In genomic region chr12:45232146-45232731, GRCh38 we compare ENCODE assay signal across 9 cellular contexts. TPM values are rescaled to one million over a fixed set of nuclear protein-coding genes. Genes with fewer than 3 reads are reported as not detected.
DNase-seq lines count a peak whose midpoint lies in the region; ATAC-seq and TF ChIP-seq lines count a peak whose summit lies in the region.
"Had no signal": no experiment of that assay in that cellular context is flagged by ENCODE, and none has a peak within 500 bp of the region (broad histone marks: within the 10 kb centered on the region; RNA-seq: fewer than 3 reads in every experiment).

No MANE protein-coding gene starts in this region.

- DNase-seq in GM23248: peak; percentile 23
- peak in 1 of 2 experiments; percentile 28 for DNase-seq in SJCRH30
- DNase-seq in esophagus muscularis mucosa (ENCODE audit: extremely low spot score): no peak
- DNase-seq in sigmoid colon: no peak
- no peak for DNase-seq in KBM-7
- no peak for DNase-seq in NCI-H146 (lab: John Stamatoyannopoulos, UW)
- no peak for DNase-seq in SK-N-DZ (ENCODE audit: low spot score)
- DNase-seq: mucosa of descending colon had no signal

- no peak overlapping the region for H2AFZ ChIP-seq in GM23248

- peak overlapping the region; percentile 71 for H3K4me2 ChIP-seq in GM23248 (ENCODE audit: unreplicated experiment)

- in situ Hi-C loops in GM23248 (cut with MboI): no loop called here
- in situ Hi-C loops in KBM-7 (cut with MboI; ENCODE audit: low pct_unique_long_range_greater_than_20kb, low sequenced_read_pairs): no loop called here

- 95 to 99% methylated on average over 3 of the region's 3 CpGs for WGBS in GM23248 (ENCODE audit: low coverage in 1 of 2, low lambda C conversion rate in 2 of 2, missing lambda C conversion rate in 2 of 2), 2 experiments
- 73% methylated on average over 3 of the region's 3 CpGs for WGBS in esophagus muscularis mucosa
- 92 to 93% methylated on average over 3 of the region's 3 CpGs for WGBS in sigmoid colon, 2 donors

- H3K27me3 ChIP-seq in GM23248 (replicated peaks; ENCODE audit: insufficient read depth) (no peaks in the 10 kb centered on the region), SJCRH30 (no peaks in the 10 kb centered on the region), esophagus muscularis mucosa (no peaks in the 10 kb centered on the region), sigmoid colon (no peaks in the 10 kb centered on the region)

- no peak for TF ChIP-seq EP300 in esophagus muscularis mucosa (IDR thresholded peaks at IDR 0.05)
- no peak for TF ChIP-seq EP300 in sigmoid colon (IDR thresholded peaks at IDR 0.05)

- TF ChIP-seq CTCF in esophagus muscularis mucosa (IDR thresholded peaks at IDR 0.05): no peak
- no peak for TF ChIP-seq CTCF in sigmoid colon (IDR thresholded peaks at IDR 0.05)

- intact Hi-C loops in esophagus muscularis mucosa (cut with DNase I) (no loop called here), sigmoid colon (cut with DNase I) (loop anchor here (5.0 kb wide), 2 partner anchors 75 to 495 kb away; partner anchors contain the start of gene ARID2)

- H3K9me3 ChIP-seq in GM23248 (ENCODE audit: low read depth) (no peaks in the 10 kb centered on the region), SJCRH30 (replicated peaks) (0 out of 2 replicates have a peak, but pooled peaks cover 7% of the 10 kb centered on the region), esophagus muscularis mucosa (no peaks in the 10 kb centered on the region), sigmoid colon (no peaks in the 10 kb centered on the region)
- H3K9me3 ChIP-seq: mucosa of descending colon had no signal

- no peaks in the 10 kb centered on the region for H4K20me1 ChIP-seq in GM23248 (ENCODE audit: insufficient read depth)

- no peak for TF ChIP-seq POLR2A in esophagus muscularis mucosa (IDR thresholded peaks at IDR 0.05; ENCODE audit: low read depth)
- TF ChIP-seq POLR2A in sigmoid colon (IDR thresholded peaks at IDR 0.05): no peak

- peaks cover 62% of the 10 kb centered on the region for H3K79me2 ChIP-seq in GM23248 (ENCODE audit: insufficient read depth)

- H3K9me2 ChIP-seq in GM23248 (ENCODE audit: insufficient read depth): no peaks in the 10 kb centered on the region

- ATAC-seq in GM18502 (IDR thresholded peaks at IDR 0.05; ENCODE audit: poor library complexity, unreplicated experiment): no peak

- no peaks in the 10 kb centered on the region for H3K36me3 ChIP-seq in GM23248 (ENCODE audit: low read depth)
- H3K36me3 ChIP-seq in SJCRH30: 0 out of 2 replicates have a peak, but pooled peaks cover 5% of the 10 kb centered on the region
- no peaks in the 10 kb centered on the region for H3K36me3 ChIP-seq in esophagus muscularis mucosa
- H3K36me3 ChIP-seq in sigmoid colon: no peaks in the 10 kb centered on the region

- H3K4me3 ChIP-seq in GM23248: 0 out of 2 replicates have a peak overlapping the region, but pooled peaks have one; percentile 16
- no peak overlapping the region for H3K4me3 ChIP-seq in SJCRH30
- no peak overlapping the region for H3K4me3 ChIP-seq in esophagus muscularis mucosa
- no peak overlapping the region for H3K4me3 ChIP-seq in sigmoid colon
- H3K4me3 ChIP-seq: mucosa of descending colon had no signal

- H3K27ac ChIP-seq in GM23248 (peak overlapping the region; percentile 99), SJCRH30 (peak overlapping the region; percentile 48), esophagus muscularis mucosa (replicated peaks in 1 of 4) (peak overlapping the region; percentile 84 to 93 (median 86)), sigmoid colon (peak overlapping the region; percentile 85 to 89 (median 87))

- H3K9ac ChIP-seq in GM23248: peak overlapping the region; percentile 39

- H3K4me1 ChIP-seq in GM23248 (ENCODE audit: insufficient read depth): peaks cover 52% of the 10 kb centered on the region
- H3K4me1 ChIP-seq in SJCRH30: peaks cover 49% of the 10 kb centered on the region
- peaks cover 49 to 76% (median 73%) of the 10 kb centered on the region in 4 donors for H3K4me1 ChIP-seq in esophagus muscularis mucosa
- H3K4me1 ChIP-seq in sigmoid colon: peaks cover 0 to 71% (median 65%) of the 10 kb centered on the region in 4 donors

- H3F3A ChIP-seq in GM23248 (ENCODE audit: insufficient read depth): peaks cover 64% of the 10 kb centered on the region

RNA-seq across cellular contexts. Expression of gene ANO6, which starts 16.3 kb away (rescaled TPM):
- 65.4 and 75.4 TPM in 2 replicates for total RNA-seq in GM23248 (2014; rRNA removed; shearing (Covaris generic))
- polyA plus RNA-seq in GM23248 (2016; fragmentation: Nextera tagmentation; extraction: Ambion mirVana) (48.4 and 50.1 TPM in 2 replicates), sigmoid colon (1 to 10 TPM; 1.2 to 9.6 (median 3.6) TPM)
- total RNA-seq in SJCRH30 (2014; rRNA removed; shearing (Covaris generic)): 55.1 and 60.7 TPM in 2 replicates
- total RNA-seq in esophagus muscularis mucosa (100 to 1,000 TPM; 141 to 208 (median 166) TPM), sigmoid colon (100 to 1,000 TPM in 2 of 4 donors, 10 to 100 TPM in 2; 98.5 to 107 (median 103) TPM)
- 68.9 and 75.0 TPM in 2 replicates for polyA plus RNA-seq in SK-N-DZ (2014; cell fraction: cytosol; rRNA removed)
- polyA plus RNA-seq in SK-N-DZ (2014; cell fraction: nucleus; rRNA removed): 39.3 and 39.6 TPM in 2 replicates

Comparison
In these comparisons a context has a peak if more than half of its experiments do, and no peak if none do; other contexts are left out.
1. H3K27ac ChIP-seq: peak in every context shown above with its lines; median percentile 99 in GM23248; 87 in sigmoid colon; 86 in esophagus muscularis mucosa; 48 in SJCRH30.